In genomic region chr16:25256821-25257503, GRCh38 we compare ENCODE assay signal across 8 cellular contexts. TPM values are rescaled to one million over a fixed set of nuclear protein-coding genes. Genes with fewer than 3 reads are reported as not detected.
DNase-seq lines count a peak whose midpoint lies in the region; ATAC-seq, FAIRE-seq and TF ChIP-seq lines count a peak whose summit lies in the region.

No MANE protein-coding gene starts in this region.

- TF ChIP-seq EP300 in HepG2 (IDR thresholded peaks at IDR 0.05; ENCODE audit: low read depth in 2 of 2, low read length in 2 of 2) (no peak), HepG2 (CRISPR knock-in tag; IDR thresholded peaks at IDR 0.05; ENCODE audit: borderline replicate concordance) (no peak)

- no peaks in the 10 kb centered on the region for H3K27me3 ChIP-seq in body of pancreas
- no peaks in the 10 kb centered on the region; a peak in 1 of 5 replicates for H3K27me3 ChIP-seq in HepG2 (ENCODE audit: control insufficient read depth in 1 of 2, insufficient read depth in 2 of 2, low read length in 2 of 2)
- H3K27me3 ChIP-seq in testis: no peaks in the 10 kb centered on the region

- ATAC-seq in GM21825 (IDR thresholded peaks at IDR 0.05; ENCODE audit: unreplicated experiment) (peak; percentile 8), body of pancreas (no peak), HepG2 (peak; percentile 40), GM18858 (IDR thresholded peaks at IDR 0.05; ENCODE audit: unreplicated experiment) (no peak)

- H3K9ac ChIP-seq in HepG2 (ENCODE audit: insufficient read depth, low read depth, low read length): peak overlapping the region; percentile 98

- no peak for TF ChIP-seq RAD21 in HepG2 (CRISPR knock-in tag; IDR thresholded peaks at IDR 0.05)

- peak; percentile 12 for FAIRE-seq in HepG2 (lab: Jason Lieb, UNC)

- peak overlapping the region; percentile 92 to 99 (median 96) for H3K27ac ChIP-seq in body of pancreas
- H3K27ac ChIP-seq in HepG2 (ENCODE audit: extremely low read length, insufficient read depth, low read length): peak overlapping the region; percentile 99
- H3K27ac ChIP-seq in testis: peak overlapping the region; percentile 87 to 99

- POLR2A ChIA-PET in HepG2 (lab: Yijun Ruan, JAX): interaction anchor here (1.0 to 1.1 kb wide), 3 partner anchors 14 to 79 kb away, joined by 3 to 4 read pairs (median 4); no protein-coding TSS in a partner anchor

- peaks cover 55% of the 10 kb centered on the region for H3K79me2 ChIP-seq in HepG2 (ENCODE audit: insufficient read depth, low read length)

- peaks cover 21% of the 10 kb centered on the region for H4K20me1 ChIP-seq in HepG2 (ENCODE audit: insufficient read depth, low read length)

- in situ Hi-C loops in G401 (cut with HindIII; ENCODE audit: low sequenced_read_pairs): no loop called here
- in situ Hi-C loops in HepG2 (cut with HindIII; ENCODE audit: extremely low pct_ligation_motif_present, low pct_unique_long_range_greater_than_20kb): no loop called here

- H3K4me1 ChIP-seq in body of pancreas: peaks cover 31% of the 10 kb centered on the region
- H3K4me1 ChIP-seq in HepG2 (ENCODE audit: insufficient read depth, low read length): peaks cover 32% of the 10 kb centered on the region
- H3K4me1 ChIP-seq in testis: peaks cover 27% of the 10 kb centered on the region

- TF ChIP-seq POLR2A in body of pancreas (IDR thresholded peaks at IDR 0.05) (no peak), HepG2 (IDR thresholded peaks at IDR 0.05; ENCODE audit: insufficient read depth in 1 of 2, low read depth in 2 of 2, low read length in 2 of 2) (no peak), testis (IDR thresholded peaks at IDR 0.05) (no peak)

- peak overlapping the region; percentile 98 for H3K4me2 ChIP-seq in HepG2 (ENCODE audit: low read depth, low read length)

- BruUV-seq in HepG2 (replicated peaks; lab: Mats Ljungman, UMichigan): TSS peak; percentile 84

- DNase-seq in G401 (ENCODE audit: low spot score) (peak; percentile 35), NCI-H2171 treated with DMSO at 0.1 percent for 48 hours (lab: John Stamatoyannopoulos, UW) (peak; percentile 63), body of pancreas (peak in 3 of 4 donors; percentile 13 to 19 (median 15)), HepG2 (ENCODE audit: low spot score) (peak; percentile 40), testis (no peak), posterior cingulate gyrus (no peak)

- TF ChIP-seq CTCF in body of pancreas (IDR thresholded peaks at IDR 0.05) (peak in 1 of 7 experiments; percentile 15), HepG2 (CRISPR knock-in tag; IDR thresholded peaks at IDR 0.05) (no peak), testis (IDR thresholded peaks at IDR 0.05) (no peak)

- no peak overlapping the region for H2AFZ ChIP-seq in HepG2 (ENCODE audit: low read length)

- H3K9me3 ChIP-seq in body of pancreas: no peaks in the 10 kb centered on the region
- H3K9me3 ChIP-seq in HepG2 (ENCODE audit: low read length): no peaks in the 10 kb centered on the region
- H3K9me3 ChIP-seq in testis: no peaks in the 10 kb centered on the region

- H3K4me3 ChIP-seq in body of pancreas (peak overlapping the region; percentile 47 to 59), HepG2 (replicated peaks in 1 of 3; ENCODE audit: insufficient read depth in 1 of 3, low read depth in 2 of 3, low read length in 3 of 3) (peak overlapping the region; percentile 81 to 86 (median 83)), testis (peak overlapping the region; percentile 71 to 92)

- CTCF ChIA-PET in HepG2 (lab: Yijun Ruan, JAX; ENCODE audit: low intra/inter-chr PET ratio, low total read pairs): no interaction called here

- 1% methylated on average over 23 to 26 of the region's 26 CpGs for WGBS in body of pancreas, 2 donors
- WGBS in HepG2 (ENCODE audit: low lambda C conversion rate): 0% methylated on average over 24 of the region's 26 CpGs
- 0 to 1% methylated on average over 26 of the region's 26 CpGs for WGBS in testis, 2 donors

- intact Hi-C loops in body of pancreas (cut with DNase I): no loop called here
- intact Hi-C loops in HepG2 (cut with micrococcal nuclease; ENCODE audit: unreplicated experiment): no loop called here
- intact Hi-C loops in testis (cut with DNase I; ENCODE audit: low total_unique reads): no loop called here
- intact Hi-C loops in posterior cingulate gyrus (cut with DNase I): no loop called here

- peaks cover 0 to 5% of the 10 kb centered on the region in 2 donors for H3K36me3 ChIP-seq in body of pancreas (replicated peaks in 1 of 2; ENCODE audit: insufficient read depth in 1 of 2, low read depth in 2 of 2)
- peaks cover 15 to 29% of the 10 kb centered on the region in 2 experiments for H3K36me3 ChIP-seq in HepG2 (replicated peaks in 1 of 2; ENCODE audit: control insufficient read depth in 1 of 2, insufficient read depth in 2 of 2, low read length in 2 of 2)
- no peaks in the 10 kb centered on the region for H3K36me3 ChIP-seq in testis (ENCODE audit: low read depth, missing control alignments)

TF ChIP-seq in HepG2, 621 proteins besides CTCF, POLR2A, EP300 and RAD21 (continues in another document):
- TF ChIP-seq NR2F1 (CRISPR knock-in tag; IDR thresholded peaks at IDR 0.05) (0 out of 4 replicates have a peak, but pooled peaks of 1 of the 2 experiments have one; percentile 6), SMYD3 (CRISPR knock-in tag; IDR thresholded peaks at IDR 0.05) (no peak), THAP8 (CRISPR knock-in tag; IDR thresholded peaks at IDR 0.05; ENCODE audit: borderline replicate concordance) (no peak), PLRG1 (conservative IDR thresholded peaks at IDR 0.05) (no peak), PCBP2 (optimal IDR thresholded peaks at IDR 0.05; ENCODE audit: low read depth, low read length, poor library complexity, severe bottlenecking) (no peak)

RNA-seq across cellular contexts. Expression of gene ZKSCAN2, which starts 0.7 kb away (rescaled TPM):
- total RNA-seq in G401 (2014; rRNA removed; shearing (Covaris generic)): 13.5 and 22.9 TPM in 2 replicates
- total RNA-seq in body of pancreas (1 to 10 TPM; 1.8 to 4.0 TPM), HepG2 (2016; rRNA removed; fragmentation: Illumina TruSeq; extraction: Trizol) (11.1 and 14.7 TPM in 2 replicates), testis (10 to 100 TPM; 17.4 to 18.8 TPM)
- total RNA-seq in HepG2 (2016; cell fraction: cytosol; rRNA removed; fragmentation: Illumina TruSeq; extraction: Trizol; ENCODE audit: low read depth): 1.2 and 1.8 TPM in 2 replicates
- total RNA-seq in HepG2 (2016; cell fraction: insoluble cytoplasmic fraction; rRNA removed; fragmentation: Illumina TruSeq; extraction: Trizol): 11.4 and 14.6 TPM in 2 replicates
- total RNA-seq in HepG2 (2016; cell fraction: membrane; rRNA removed; fragmentation: Illumina TruSeq; extraction: Trizol): 4.6 and 5.1 TPM in 2 replicates
- total RNA-seq in HepG2 (2016; cell fraction: nucleus; rRNA removed; fragmentation: Illumina TruSeq; extraction: Trizol): 15.4 and 18.7 TPM in 2 replicates
- polyA plus RNA-seq in HepG2 (2011; rRNA removed) (4.2 TPM in 2 replicates), testis (ENCODE audit: insufficient read depth, low read depth, low replicate concordance) (10.3 TPM)
- 2.6 and 3.9 TPM in 2 replicates for polyA plus RNA-seq in HepG2 (2011; cell fraction: cytosol; rRNA removed)
- polyA plus RNA-seq in HepG2 (2011; cell fraction: nucleus; rRNA removed): 7.2 and 7.9 TPM in 2 replicates
- polyA plus RNA-seq in HepG2 (2012): 4.9 and 6.0 TPM in 2 replicates
- polyA plus RNA-seq in HepG2 (2016; cell fraction: cytosol; fragmentation: Illumina TruSeq; extraction: Trizol; ENCODE audit: low read depth): 0.29 and 0.40 TPM in 2 replicates
- polyA plus RNA-seq in HepG2 (2016; cell fraction: insoluble cytoplasmic fraction; fragmentation: Illumina TruSeq; extraction: Trizol; ENCODE audit: low read depth): 8.7 TPM in 2 replicates
- polyA plus RNA-seq in HepG2 (2016; cell fraction: membrane; fragmentation: Illumina TruSeq; extraction: Trizol; ENCODE audit: low read depth): 1.2 and 1.5 TPM in 2 replicates
- polyA plus RNA-seq in HepG2 (2016; cell fraction: nucleus; fragmentation: Illumina TruSeq; extraction: Trizol; ENCODE audit: insufficient read depth, low read depth): 9.8 and 10.4 TPM in 2 replicates
- 7.2 and 16.4 TPM in 2 replicates for polyA minus RNA-seq in HepG2 (2011; rRNA and poly(A)+ RNA removed; ENCODE audit: low replicate concordance)
- polyA minus RNA-seq in HepG2 (2011; cell fraction: cytosol; rRNA and poly(A)+ RNA removed): 12.3 and 13.2 TPM in 2 replicates
- polyA minus RNA-seq in HepG2 (2011; cell fraction: nucleus; rRNA and poly(A)+ RNA removed): 44.2 and 45.0 TPM in 2 replicates

RNA-seq across cellular contexts. Expression of gene AQP8, which starts 40.2 kb away (rescaled TPM):
- total RNA-seq in G401 (2014; rRNA removed; shearing (Covaris generic)): 9.9 and 13.6 TPM in 2 replicates
- 100 to 1,000 TPM; 195 to 198 TPM for total RNA-seq in body of pancreas
- total RNA-seq in HepG2 (2016; rRNA removed; fragmentation: Illumina TruSeq; extraction: Trizol): 0.33 TPM in 1 of 2 replicates, not detected in the other
- total RNA-seq in HepG2 (2016; cell fraction: cytosol; rRNA removed; fragmentation: Illumina TruSeq; extraction: Trizol; ENCODE audit: low read depth): 0.26 and 0.40 TPM in 2 replicates
- total RNA-seq in HepG2 (2016; cell fraction: insoluble cytoplasmic fraction; rRNA removed; fragmentation: Illumina TruSeq; extraction: Trizol): 0.22 TPM in 1 of 2 replicates, not detected in the other
- 0.45 and 0.59 TPM in 2 replicates for total RNA-seq in HepG2 (2016; cell fraction: membrane; rRNA removed; fragmentation: Illumina TruSeq; extraction: Trizol)
- total RNA-seq in HepG2 (2016; cell fraction: nucleus; rRNA removed; fragmentation: Illumina TruSeq; extraction: Trizol): not detected in 2 replicates
- polyA plus RNA-seq in HepG2 (2011; rRNA removed): 1.3 and 1.9 TPM in 2 replicates
- 1.9 and 2.4 TPM in 2 replicates for polyA plus RNA-seq in HepG2 (2011; cell fraction: cytosol; rRNA removed)
- polyA plus RNA-seq in HepG2 (2011; cell fraction: nucleus; rRNA removed): 1.1 and 1.2 TPM in 2 replicates
- 0.51 and 0.78 TPM in 2 replicates for polyA plus RNA-seq in HepG2 (2012)
- polyA plus RNA-seq in HepG2 (2016; cell fraction: cytosol; fragmentation: Illumina TruSeq; extraction: Trizol; ENCODE audit: low read depth): 0.21 and 0.24 TPM in 2 replicates
- polyA plus RNA-seq in HepG2 (2016; cell fraction: insoluble cytoplasmic fraction; fragmentation: Illumina TruSeq; extraction: Trizol; ENCODE audit: low read depth): 0.20 TPM in 1 of 2 replicates, not detected in the other
- polyA plus RNA-seq in HepG2 (2016; cell fraction: membrane; fragmentation: Illumina TruSeq; extraction: Trizol; ENCODE audit: low read depth): 0.30 and 0.48 TPM in 2 replicates
- 0.51 TPM in 1 of 2 replicates, not detected in the other for polyA plus RNA-seq in HepG2 (2016; cell fraction: nucleus; fragmentation: Illumina TruSeq; extraction: Trizol; ENCODE audit: insufficient read depth, low read depth)
- polyA minus RNA-seq in HepG2 (2011; rRNA and poly(A)+ RNA removed; ENCODE audit: low replicate concordance): 1.2 TPM in 1 of 2 replicates, not detected in the other
- polyA minus RNA-seq in HepG2 (2011; cell fraction: cytosol; rRNA and poly(A)+ RNA removed): 0.59 TPM in 1 of 2 replicates, not detected in the other
- 0.37 TPM in 1 of 2 replicates, not detected in the other for polyA minus RNA-seq in HepG2 (2011; cell fraction: nucleus; rRNA and poly(A)+ RNA removed)
- under 1 TPM; 0.55 to 0.62 TPM for total RNA-seq in testis
- polyA plus RNA-seq in testis (ENCODE audit: insufficient read depth, low read depth, low replicate concordance): 0.34 TPM

Comparison
In these comparisons a context has a peak if more than half of its experiments do, and no peak if none do; other contexts are left out.
1. DNase-seq: peak in G401 (single experiment), NCI-H2171 treated with DMSO at 0.1 percent for 48 hours (single experiment), body of pancreas (3 of 4) and HepG2 (single experiment); none in testis (single experiment) and posterior cingulate gyrus (0 of 10).
2. ATAC-seq: peak in GM21825 (single experiment) and HepG2 (single experiment); none in body of pancreas (single experiment) and GM18858 (single experiment).
3. RNA of gene AQP8, which starts 40.2 kb away (total RNA-seq): 195 to 198 TPM in body of pancreas; 9.9 to 13.6 TPM in G401, 0.55 to 0.62 TPM in testis and 0.22 to 0.59 TPM in HepG2; every median in the first group is over 10 times any median in the second.
4. Peak in every context shown above with its lines, with median percentiles within 50 percentile points of each other: H3K27ac ChIP-seq and H3K4me3 ChIP-seq.